Comparison of ENCODE assay signal across 22 cellular contexts in the genomic region with DNA sequence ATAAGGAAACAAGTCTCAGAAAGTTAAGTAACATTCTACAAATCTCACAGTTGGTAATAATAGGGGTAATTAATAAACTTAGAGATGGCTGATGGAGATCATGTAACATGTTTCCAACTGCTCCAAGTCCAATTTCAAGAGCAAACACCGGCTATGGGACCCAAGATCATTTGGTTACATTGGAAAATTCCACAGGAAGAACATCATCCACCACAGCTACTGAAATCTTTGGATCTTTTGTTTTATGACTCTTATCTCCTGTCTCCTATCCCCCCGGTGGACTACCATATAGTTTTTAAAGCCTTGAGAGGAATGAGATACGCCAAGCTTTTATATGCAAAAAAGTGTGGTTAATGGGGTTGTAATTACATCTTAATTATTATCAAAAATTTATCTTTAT.
DNase-seq lines count a peak whose midpoint lies in the region; ATAC-seq, FAIRE-seq and TF ChIP-seq lines count a peak whose summit lies in the region.
"Had no signal": no experiment of that assay in that cellular context is flagged by ENCODE, and none has a peak within 500 bp of the region (broad histone marks: within the 10 kb centered on the region; RNA-seq: fewer than 3 reads in every experiment).

No MANE protein-coding gene starts in this region.

- H4K91ac ChIP-seq in mesenchymal stem cell (ENCODE audit: low read length): no peak overlapping the region

- no peak overlapping the region for H3K23ac ChIP-seq in mesenchymal stem cell (ENCODE audit: low read length in 2 of 2)

- WGBS in mesenchymal stem cell: 0% methylated on average over 1 of the region's 3 CpGs
- WGBS in esophagus muscularis mucosa: 54% methylated on average over 3 of the region's 3 CpGs

- H3K79me2 ChIP-seq in astrocyte (ENCODE audit: insufficient read depth, low read length): no peaks in the 10 kb centered on the region

- no peaks in the 10 kb centered on the region for H3K36me3 ChIP-seq in astrocyte (ENCODE audit: insufficient read depth, low read length)
- H3K36me3 ChIP-seq in mesenchymal stem cell (ENCODE audit: control insufficient read depth in 1 of 2, insufficient read depth in 2 of 2, low read depth in 1 of 2, low read length in 2 of 2): no peaks in the 10 kb centered on the region
- H3K36me3 ChIP-seq in esophagus muscularis mucosa: no peaks in the 10 kb centered on the region
- H3K36me3 ChIP-seq: Peyer's patch, SJCRH30 had no signal

- TF ChIP-seq POLR2A in esophagus muscularis mucosa (IDR thresholded peaks at IDR 0.05; ENCODE audit: low read depth): no peak

- H3K4me1 ChIP-seq in astrocyte (ENCODE audit: insufficient read depth, low read length) (no peaks in the 10 kb centered on the region), mesenchymal stem cell (ENCODE audit: control insufficient read depth, insufficient read depth, low read depth, low read length) (peaks cover 5% of the 10 kb centered on the region), esophagus muscularis mucosa (peaks cover 0 to 14% (median 5%) of the 10 kb centered on the region in 4 donors)
- H3K4me1 ChIP-seq: Peyer's patch, SJCRH30 had no signal

- no peaks in the 10 kb centered on the region for H3K9me3 ChIP-seq in astrocyte (ENCODE audit: insufficient read depth, low read depth, low read length)
- H3K9me3 ChIP-seq in mesenchymal stem cell (ENCODE audit: control insufficient read depth, low read length): no peaks in the 10 kb centered on the region
- H3K9me3 ChIP-seq in esophagus muscularis mucosa: no peaks in the 10 kb centered on the region
- H3K9me3 ChIP-seq: Peyer's patch, SJCRH30 had no signal

- no peaks in the 10 kb centered on the region for H4K20me1 ChIP-seq in astrocyte (ENCODE audit: insufficient read depth, low read length)

- no peak overlapping the region for H2BK120ac ChIP-seq in mesenchymal stem cell (ENCODE audit: low read depth, low read length)

- H3K79me1 ChIP-seq in mesenchymal stem cell (replicated peaks; ENCODE audit: low read length, poor library complexity, severe bottlenecking): no peaks in the 10 kb centered on the region

- H3K27ac Mint-ChIP-seq in astrocyte (ENCODE audit: unreplicated experiment): no peak overlapping the region
- H3K27ac Mint-ChIP-seq: B cell had no signal

- H2AFZ ChIP-seq in astrocyte (ENCODE audit: low read depth, low read length) (no peak overlapping the region), mesenchymal stem cell (ENCODE audit: low read depth, low read length) (no peak overlapping the region)

- ATAC-seq in HG02642 (IDR thresholded peaks at IDR 0.05; ENCODE audit: poor library complexity, unreplicated experiment): no peak

- H2BK5ac ChIP-seq in mesenchymal stem cell (ENCODE audit: low read depth, low read length, poor library complexity, severe bottlenecking): no peak overlapping the region

- H3K9me3 Mint-ChIP-seq in astrocyte (ENCODE audit: unreplicated experiment): no peaks in the 10 kb centered on the region

- H3K18ac ChIP-seq in mesenchymal stem cell (ENCODE audit: low read depth in 1 of 2, low read length in 2 of 2): no peak overlapping the region

- H3K27ac ChIP-seq in astrocyte (ENCODE audit: low read depth, low read length) (no peak overlapping the region), mesenchymal stem cell (ENCODE audit: low read length, poor library complexity, severe bottlenecking) (no peak overlapping the region), esophagus muscularis mucosa (replicated peaks in 1 of 4) (no peak overlapping the region)
- H3K27ac ChIP-seq: HL-60, KMS-11, Peyer's patch, SJCRH30 had no signal

- no peak for TF ChIP-seq EP300 in esophagus muscularis mucosa (IDR thresholded peaks at IDR 0.05)

- H3K36me3 Mint-ChIP-seq in astrocyte (ENCODE audit: low read depth, unreplicated experiment): no peaks in the 10 kb centered on the region

- H3K4me1 Mint-ChIP-seq in astrocyte (ENCODE audit: low read depth, unreplicated experiment): peaks cover 18% of the 10 kb centered on the region
- H3K4me1 Mint-ChIP-seq: B cell had no signal

- no peak overlapping the region for H3K4ac ChIP-seq in mesenchymal stem cell (ENCODE audit: low read depth in 1 of 2, low read length in 2 of 2)

- H3K14ac ChIP-seq in mesenchymal stem cell (ENCODE audit: low read length in 2 of 2): no peak overlapping the region

- H3K9ac ChIP-seq in astrocyte (ENCODE audit: low read length) (no peak overlapping the region), mesenchymal stem cell (ENCODE audit: low read length) (no peak overlapping the region)
- H3K9ac ChIP-seq: KMS-11 had no signal

- peak; percentile 23 for DNase-seq in AG10803 (ENCODE audit: low read depth)
- DNase-seq in HT1080 (ENCODE audit: low read depth): peak; percentile 47
- DNase-seq in astrocyte (ENCODE audit: low read depth): peak; percentile 59
- DNase-seq in mesenchymal stem cell: peak; percentile 36
- DNase-seq in hippocampal formation (lab: John Stamatoyannopoulos, UW): no peak
- DNase-seq in esophagus muscularis mucosa (ENCODE audit: extremely low spot score): no peak
- no peak for DNase-seq in SK-N-DZ (ENCODE audit: low spot score)
- DNase-seq: GOT3, HCEC 1CT, NCI-H1694, NCI-H2081, NCI-H2171 treated with DMSO at 0.1 percent for 48 hours, NCI-H524 treated with DMSO at 0.1 percent for 48 hours, NCI-H82, Peyer's patch had no signal

- no peak overlapping the region for H3K4me3 ChIP-seq in AG10803 (ENCODE audit: low read length)
- H3K4me3 ChIP-seq in astrocyte (ENCODE audit: insufficient read depth, low read depth, low read length): no peak overlapping the region
- H3K4me3 ChIP-seq in mesenchymal stem cell (ENCODE audit: insufficient read depth in 1 of 2, low read depth in 1 of 2, low read length in 2 of 2): no peak overlapping the region
- no peak overlapping the region for H3K4me3 ChIP-seq in esophagus muscularis mucosa
- H3K4me3 ChIP-seq: Peyer's patch, SJCRH30 had no signal

- no peak overlapping the region for H4K8ac ChIP-seq in mesenchymal stem cell (ENCODE audit: low read length)

- no peak overlapping the region for H2BK12ac ChIP-seq in mesenchymal stem cell (ENCODE audit: low read length in 2 of 2)

- H2BK15ac ChIP-seq in mesenchymal stem cell (ENCODE audit: low read depth, poor library complexity, severe bottlenecking): no peak overlapping the region

- no peak for TF ChIP-seq CTCF in AG10803 (conservative IDR thresholded peaks at IDR 0.05; ENCODE audit: low read length)
- no peak for TF ChIP-seq CTCF in astrocyte (IDR thresholded peaks at IDR 0.05; ENCODE audit: insufficient read depth, low read depth, low read length)
- no peak for TF ChIP-seq CTCF in esophagus muscularis mucosa (IDR thresholded peaks at IDR 0.05)

- H2AK5ac ChIP-seq in mesenchymal stem cell (ENCODE audit: low read length, severe bottlenecking): no peak overlapping the region

- peak; percentile 37 for FAIRE-seq in astrocyte (lab: Jason Lieb, UNC)
- FAIRE-seq: D721Med, GM12891 had no signal

- no peaks in the 10 kb centered on the region for H3K27me3 Mint-ChIP-seq in astrocyte (ENCODE audit: low read depth, unreplicated experiment)

- intact Hi-C loops in esophagus muscularis mucosa (cut with DNase I): no loop called here

- H3K4me2 ChIP-seq in astrocyte (ENCODE audit: low read length): no peak overlapping the region
- H3K4me2 ChIP-seq in mesenchymal stem cell (ENCODE audit: low read length, poor library complexity, severe bottlenecking): no peak overlapping the region
- H3K4me2 ChIP-seq: KMS-11 had no signal

- no peaks in the 10 kb centered on the region for H3K27me3 ChIP-seq in astrocyte (ENCODE audit: insufficient read depth, low read length)
- H3K27me3 ChIP-seq in mesenchymal stem cell (ENCODE audit: control insufficient read depth in 1 of 2, insufficient read depth in 1 of 2, low read length in 2 of 2): no peaks in the 10 kb centered on the region
- H3K27me3 ChIP-seq in esophagus muscularis mucosa: no peaks in the 10 kb centered on the region
- H3K27me3 ChIP-seq: Peyer's patch had no signal

- no peak overlapping the region for H3K4me3 Mint-ChIP-seq in astrocyte (ENCODE audit: unreplicated experiment)
- H3K4me3 Mint-ChIP-seq: B cell had no signal

Comparison
In these comparisons a context has a peak if more than half of its experiments do, and no peak if none do; other contexts are left out.
1. DNase-seq: peak in AG10803 (single experiment), HT1080 (single experiment), astrocyte (single experiment) and mesenchymal stem cell (single experiment); none in hippocampal formation (0 of 2), esophagus muscularis mucosa (single experiment) and SK-N-DZ (single experiment).